ENCODE assay signal across 32 cellular contexts in genomic region chr4:172311682-172312081, GRCh38.
DNase-seq lines count a peak whose midpoint lies in the region; ATAC-seq, FAIRE-seq and TF ChIP-seq lines count a peak whose summit lies in the region.
"Had no signal": no experiment of that assay in that cellular context is flagged by ENCODE, and none has a peak within 500 bp of the region (broad histone marks: within the 10 kb centered on the region; RNA-seq: fewer than 3 reads in every experiment).

No MANE protein-coding gene starts in this region.

- H3K27ac ChIP-seq in HepG2 (ENCODE audit: extremely low read length, insufficient read depth, low read length) (no peak overlapping the region), right lobe of liver (no peak overlapping the region), K562 (ENCODE audit: extremely low read depth, low read depth, low read length) (no peak overlapping the region)
- H3K27ac ChIP-seq: 22Rv1; A549; BLaER1; BLaER1 treated with 17β-estradiol and CSF1 and Interleukin-3, amounts not matched to agents 10 nM and 100 nM; C4-2B had no signal

- no peaks in the 10 kb centered on the region for H3K4me1 ChIP-seq in HepG2 (ENCODE audit: insufficient read depth, low read length)
- no peaks in the 10 kb centered on the region for H3K4me1 ChIP-seq in right lobe of liver
- H3K4me1 ChIP-seq in K562 (replicated peaks in 1 of 2; ENCODE audit: control insufficient read depth in 2 of 2, insufficient read depth in 2 of 2, low read length in 2 of 2) = no peaks in the 10 kb centered on the region
- peaks cover 3% of the 10 kb centered on the region; the same call in 1 of the 2 replicates for H3K4me1 ChIP-seq in BE2C
- H3K4me1 ChIP-seq: A549, Caco-2 had no signal

- in situ Hi-C loops in HepG2 (cut with HindIII; ENCODE audit: extremely low pct_ligation_motif_present, low pct_unique_long_range_greater_than_20kb) = no loop called here
- in situ Hi-C loops in K562 (cut with MboI) = no loop called here

- H3K4me3 ChIP-seq in HepG2 (replicated peaks in 1 of 3; ENCODE audit: insufficient read depth in 1 of 3, low read depth in 2 of 3, low read length in 3 of 3) (no peak overlapping the region), right lobe of liver (no peak overlapping the region), K562 (no peak overlapping the region), BE2C (ENCODE audit: low read depth, low read length) (no peak overlapping the region)
- H3K4me3 ChIP-seq: A549; BLaER1; BLaER1 treated with 17β-estradiol and CSF1 and Interleukin-3, amounts not matched to agents 10 nM and 100 nM had no signal

- no peak for TF ChIP-seq CTCF in HepG2 (CRISPR knock-in tag; IDR thresholded peaks at IDR 0.05)
- no peak for TF ChIP-seq CTCF in right lobe of liver (IDR thresholded peaks at IDR 0.05)
- no peak for TF ChIP-seq CTCF in K562 (IDR thresholded peaks at IDR 0.05 in 2 of 3, conservative IDR thresholded peaks at IDR 0.05 in 1 of 3; ENCODE audit: insufficient read depth in 2 of 3, low read depth in 1 of 3, low read length in 3 of 3)
- TF ChIP-seq CTCF in BE2C (IDR thresholded peaks at IDR 0.05; ENCODE audit: low read depth, low read length) = no peak

- no peaks in the 10 kb centered on the region for H3K36me3 ChIP-seq in HepG2 (replicated peaks in 1 of 2; ENCODE audit: control insufficient read depth in 1 of 2, insufficient read depth in 2 of 2, low read length in 2 of 2)
- no peaks in the 10 kb centered on the region for H3K36me3 ChIP-seq in right lobe of liver
- no peaks in the 10 kb centered on the region for H3K36me3 ChIP-seq in K562 (ENCODE audit: control insufficient read depth, insufficient read depth, low read length)
- no peaks in the 10 kb centered on the region for H3K36me3 ChIP-seq in BE2C
- H3K36me3 ChIP-seq: BLaER1; BLaER1 treated with 17β-estradiol and CSF1 and Interleukin-3, amounts not matched to agents 10 nM and 100 nM had no signal

- TF ChIP-seq POLR2A in HepG2 (IDR thresholded peaks at IDR 0.05; ENCODE audit: insufficient read depth in 1 of 2, low read depth in 2 of 2, low read length in 2 of 2) (no peak), right lobe of liver (IDR thresholded peaks at IDR 0.05) (no peak), K562 (conservative IDR thresholded peaks at IDR 0.05) (no peak)

- intact Hi-C loops in HepG2 (cut with micrococcal nuclease; ENCODE audit: unreplicated experiment) (no loop called here), right lobe of liver (cut with DNase I) (no loop called here), K562 (cut with micrococcal nuclease) (no loop called here)

- H3K4me2 ChIP-seq in HepG2 (ENCODE audit: low read depth, low read length) (no peak overlapping the region), K562 (ENCODE audit: insufficient read depth, low read length) (no peak overlapping the region)
- H3K4me2 ChIP-seq: A549; BLaER1; BLaER1 treated with 17β-estradiol and CSF1 and Interleukin-3, amounts not matched to agents 10 nM and 100 nM had no signal

- no TSS peak for BruUV-seq in HepG2 (replicated peaks; lab: Mats Ljungman, UMichigan)
- no TSS peak for BruUV-seq in K562 (replicated peaks; lab: Mats Ljungman, UMichigan)

- no peak for TF ChIP-seq EP300 in HepG2 (IDR thresholded peaks at IDR 0.05; ENCODE audit: low read depth in 2 of 2, low read length in 2 of 2)
- no peak for TF ChIP-seq EP300 in HepG2 (CRISPR knock-in tag; IDR thresholded peaks at IDR 0.05; ENCODE audit: borderline replicate concordance)
- TF ChIP-seq EP300 in K562 (IDR thresholded peaks at IDR 0.05; ENCODE audit: low read length) = no peak

- WGBS in HepG2 (ENCODE audit: low lambda C conversion rate) = 2% methylated on average over 3 of the region's 3 CpGs
- WGBS in right lobe of liver (ENCODE audit: insufficient coverage, low coverage, low lambda C conversion rate, missing lambda C conversion rate) = 49% methylated on average over 3 of the region's 3 CpGs
- 0% methylated on average over 3 of the region's 3 CpGs for WGBS in K562 (ENCODE audit: insufficient coverage, low coverage, missing lambda C conversion rate)

- no peaks in the 10 kb centered on the region for H3K9me3 ChIP-seq in HepG2 (ENCODE audit: low read length)
- no peaks in the 10 kb centered on the region for H3K9me3 ChIP-seq in right lobe of liver
- no peaks in the 10 kb centered on the region for H3K9me3 ChIP-seq in K562 (replicated peaks; ENCODE audit: control insufficient read depth, insufficient read depth, low read depth, low read length)
- no peaks in the 10 kb centered on the region for H3K9me3 ChIP-seq in BE2C
- H3K9me3 ChIP-seq: A549, Caco-2 had no signal

- ATAC-seq in HepG2 = no peak
- ATAC-seq in right lobe of liver = no peak
- ATAC-seq in K562 = no peak
- ATAC-seq in left lobe of liver = no peak
- ATAC-seq: A549; CD8-positive, alpha-beta T cell had no signal

- DNase-seq in HepG2 (ENCODE audit: low spot score) = no peak
- no peak for DNase-seq in right lobe of liver
- DNase-seq in K562 (ENCODE audit: extremely low read depth in 1 of 4, low spot score in 3 of 4) = no peak
- DNase-seq in frontal cortex (ENCODE audit: low spot score in 2 of 2) = no peak
- no peak for DNase-seq in left lobe of liver (ENCODE audit: low spot score)
- DNase-seq in BE2C = no peak
- DNase-seq: 8988T; ACHN; AML-193; C1 segment of cervical spinal cord; Caco-2; Calu3; CD4-positive, alpha-beta memory T cell; CD4-positive, alpha-beta T cell; CD4-positive, CD25-positive, alpha-beta regulatory T cell; CD8-positive, alpha-beta memory T cell; CD8-positive, alpha-beta T cell; COR-L47; DMS 273 treated with DMSO at 0.1 percent for 48 hours; DMS153; DMS53; DMS79; DMS79 treated with DMSO at 0.1 percent for 48 hours; DND-41; EL had no signal

- CTCF ChIA-PET in HepG2 (lab: Yijun Ruan, JAX; ENCODE audit: low intra/inter-chr PET ratio, low total read pairs) = no interaction called here
- CTCF ChIA-PET in K562 (lab: Yijun Ruan, JAX; ENCODE audit: low intra/inter-chr PET ratio) = no interaction called here

- H3K27me3 ChIP-seq in HepG2 (ENCODE audit: control insufficient read depth in 1 of 2, insufficient read depth in 2 of 2, low read length in 2 of 2) = no peaks in the 10 kb centered on the region
- H3K27me3 ChIP-seq in right lobe of liver = no peaks in the 10 kb centered on the region
- no peaks in the 10 kb centered on the region for H3K27me3 ChIP-seq in K562 (ENCODE audit: control insufficient read depth in 2 of 2, insufficient read depth in 2 of 2, low read length in 2 of 2)
- H3K27me3 ChIP-seq in BE2C = no peaks in the 10 kb centered on the region
- H3K27me3 ChIP-seq: BLaER1 had no signal

- H4K20me1 ChIP-seq in HepG2 (ENCODE audit: insufficient read depth, low read length) (no peaks in the 10 kb centered on the region), K562 (replicated peaks; ENCODE audit: control insufficient read depth, insufficient read depth, low read length) (no peaks in the 10 kb centered on the region)
- H4K20me1 ChIP-seq: BLaER1; BLaER1 treated with 17β-estradiol and CSF1 and Interleukin-3, amounts not matched to agents 10 nM and 100 nM had no signal

- no peak overlapping the region for H3K9ac ChIP-seq in HepG2 (ENCODE audit: insufficient read depth, low read depth, low read length)
- no peak overlapping the region for H3K9ac ChIP-seq in K562 (ENCODE audit: insufficient read depth in 1 of 2, low read depth in 2 of 2, low read length in 2 of 2)
- H3K9ac ChIP-seq: BLaER1; BLaER1 treated with 17β-estradiol and CSF1 and Interleukin-3, amounts not matched to agents 10 nM and 100 nM had no signal

- H3K79me2 ChIP-seq in HepG2 (ENCODE audit: insufficient read depth, low read length) (no peaks in the 10 kb centered on the region), K562 (ENCODE audit: control insufficient read depth, insufficient read depth, low read length) (no peaks in the 10 kb centered on the region)

- TF ChIP-seq RAD21 in HepG2 (CRISPR knock-in tag; IDR thresholded peaks at IDR 0.05) (no peak), K562 (CRISPR knock-in tag; conservative IDR thresholded peaks at IDR 0.05 in 1 of 2, IDR thresholded peaks at IDR 0.05 in 1 of 2) (no peak)

- H3K9me1 ChIP-seq in K562 (ENCODE audit: control insufficient read depth, insufficient read depth, low read length) = no peaks in the 10 kb centered on the region

- FAIRE-seq in HepG2 (lab: Jason Lieb, UNC) (no peak), K562 (lab: Jason Lieb, UNC) (no peak), frontal cortex (lab: Jason Lieb, UNC) (peak; percentile 34)
- FAIRE-seq: A204.1, A549, D721Med had no signal

- H2AFZ ChIP-seq in HepG2 (ENCODE audit: low read length) (no peak overlapping the region), K562 (ENCODE audit: low read depth, low read length) (no peak overlapping the region)

- POLR2A ChIA-PET in HepG2 (lab: Yijun Ruan, JAX) (no interaction called here), K562 (lab: Yijun Ruan, JAX) (no interaction called here)

TF ChIP-seq in HepG2, 621 proteins besides CTCF, POLR2A, EP300 and RAD21 (continues in another document):
- no peak for TF ChIP-seq FOXM1 (CRISPR knock-in tag; IDR thresholded peaks at IDR 0.05)
- TF ChIP-seq ZNF570 (CRISPR knock-in tag; IDR thresholded peaks at IDR 0.05; ENCODE audit: borderline replicate concordance) = no peak
- no peak for TF ChIP-seq HNF4G (IDR thresholded peaks at IDR 0.05; ENCODE audit: borderline replicate concordance, low read depth, low read length)
- no peak for TF ChIP-seq HNF4G (CRISPR knock-in tag; IDR thresholded peaks at IDR 0.05; ENCODE audit: borderline replicate concordance, low read depth)

TF ChIP-seq in K562, 482 proteins besides CTCF, POLR2A, EP300 and RAD21:
- TF ChIP-seq ATF3 (IDR thresholded peaks at IDR 0.05) = 0 out of 2 replicates have a peak, but pooled peaks have one; percentile 20
- TF ChIP-seq ATF3 (CRISPR knock-in tag; conservative IDR thresholded peaks at IDR 0.05) = no peak
- TF ChIP-seq NR2F6 (CRISPR knock-in tag; IDR thresholded peaks at IDR 0.05) = no peak
- no peak for TF ChIP-seq CEBPG (CRISPR knock-in tag; IDR thresholded peaks at IDR 0.05)
- peak in 1 of 2 experiments; percentile 72; a peak in 2 of 4 replicates for TF ChIP-seq CEBPG (tag; conservative IDR thresholded peaks at IDR 0.05 in 1 of 2, IDR thresholded peaks at IDR 0.05 in 1 of 2)
